ENCODE assay signal across 1 cellular context in genomic region chr2:119066272-119066804, GRCh38.
TF ChIP-seq lines count a peak whose summit lies in the region.

No MANE protein-coding gene starts in this region.

TF ChIP-seq in GM23338, 12 proteins besides CTCF, POLR2A, EP300 and RAD21 (continued from another document):
- TF ChIP-seq ZNF462 (CRISPR knock-in tag; IDR thresholded peaks at IDR 0.05) = no peak
- no peak for TF ChIP-seq STAT1 (IDR thresholded peaks at IDR 0.05; ENCODE audit: unreplicated experiment)
- no peak for TF ChIP-seq CREB1 (CRISPR knock-in tag; IDR thresholded peaks at IDR 0.05; ENCODE audit: low read depth)
TF ChIP-seq in GM23338: peak in this region for 0.
